8 cellular contexts compared by ENCODE assay signal in genomic region chr3:104460477-104461406, GRCh38.
DNase-seq lines count a peak whose midpoint lies in the region; ATAC-seq and TF ChIP-seq lines count a peak whose summit lies in the region.

No MANE protein-coding gene starts in this region.

- H3K36me3 ChIP-seq in WERI-Rb-1 (no peaks in the 10 kb centered on the region), prostate gland (no peaks in the 10 kb centered on the region), colonic mucosa (no peaks in the 10 kb centered on the region), mucosa of descending colon (ENCODE audit: low read depth) (no peaks in the 10 kb centered on the region)

- 56% methylated on average over 1 of the region's 1 CpG for WGBS in prostate gland

- H3K4me1 ChIP-seq in prostate gland (replicated peaks): no peaks in the 10 kb centered on the region
- H3K4me1 ChIP-seq in colonic mucosa: no peaks in the 10 kb centered on the region
- no peaks in the 10 kb centered on the region for H3K4me1 ChIP-seq in mucosa of descending colon (ENCODE audit: low read depth)

- peak; percentile 61 for ATAC-seq in HG02642 (IDR thresholded peaks at IDR 0.05; ENCODE audit: poor library complexity, unreplicated experiment)
- no peak for ATAC-seq in activated naive CD4-positive, alpha-beta T cell treated with anti-CD3 and anti-CD28 coated beads, Interleukin-2, amount 50 U/mL, for 72 hours
- ATAC-seq in mucosa of descending colon: no peak

- no peaks in the 10 kb centered on the region for H3K36me3 Mint-ChIP-seq in activated naive CD4-positive, alpha-beta T cell treated with anti-CD3 and anti-CD28 coated beads, Interleukin-2, amount 50 U/mL, for 72 hours

- TF ChIP-seq CTCF in WERI-Rb-1 (IDR thresholded peaks at IDR 0.05; ENCODE audit: low read depth, low read length) (peak; percentile 29; the same call in 1 of the 2 replicates), prostate gland (IDR thresholded peaks at IDR 0.05) (peak in 1 of 4 experiments; percentile 41), colonic mucosa (IDR thresholded peaks at IDR 0.05) (no peak), mucosa of descending colon (IDR thresholded peaks at IDR 0.05) (no peak)

- no peak for TF ChIP-seq POLR2A in prostate gland (IDR thresholded peaks at IDR 0.05)

- in situ Hi-C loops in Caki2 (cut with HindIII; ENCODE audit: low pct_unique_long_range_greater_than_20kb, low sequenced_read_pairs): no loop called here

- H3K9me3 ChIP-seq in WERI-Rb-1 (ENCODE audit: severe bottlenecking) (no peaks in the 10 kb centered on the region), prostate gland (no peaks in the 10 kb centered on the region), colonic mucosa (no peaks in the 10 kb centered on the region), mucosa of descending colon (peaks cover 4% of the 10 kb centered on the region)

- H3K9me3 Mint-ChIP-seq in activated naive CD4-positive, alpha-beta T cell treated with anti-CD3 and anti-CD28 coated beads, Interleukin-2, amount 50 U/mL, for 72 hours: peaks cover 0 to 4% of the 10 kb centered on the region in 2 donors

- H3K27me3 ChIP-seq in WERI-Rb-1 (ENCODE audit: insufficient read depth, low read depth, severe bottlenecking): no peaks in the 10 kb centered on the region
- H3K27me3 ChIP-seq in prostate gland (replicated peaks; ENCODE audit: insufficient read depth): no peaks in the 10 kb centered on the region
- no peaks in the 10 kb centered on the region for H3K27me3 ChIP-seq in colonic mucosa

- DNase-seq in Caki2 (ENCODE audit: low read depth) (peak; percentile 44), WERI-Rb-1 (no peak), kidney tubule cell (ENCODE audit: low spot score) (peak; percentile 64), prostate gland (ENCODE audit: low spot score) (no peak), colonic mucosa (no peak), mucosa of descending colon (no peak)
- DNase-seq in activated naive CD4-positive, alpha-beta T cell treated with anti-CD3 and anti-CD28 coated beads, Interleukin-2, amount 50 U/mL, for 72 hours (ENCODE audit: low spot score in 2 of 2): no peak

- H3K27ac ChIP-seq in WERI-Rb-1: no peak overlapping the region
- H3K27ac ChIP-seq in prostate gland: no peak overlapping the region
- no peak overlapping the region for H3K27ac ChIP-seq in colonic mucosa

- intact Hi-C loops in prostate gland (cut with DNase I) (no loop called here), colonic mucosa (cut with DNase I) (no loop called here), mucosa of descending colon (cut with DNase I, micrococcal nuclease) (no loop called here)

- no peak overlapping the region for H3K9ac ChIP-seq in colonic mucosa (ENCODE audit: low read depth in 2 of 2, low read length in 2 of 2)

- no peak overlapping the region for H3K27ac Mint-ChIP-seq in activated naive CD4-positive, alpha-beta T cell treated with anti-CD3 and anti-CD28 coated beads, Interleukin-2, amount 50 U/mL, for 72 hours

- no peak overlapping the region for H3K4me3 ChIP-seq in WERI-Rb-1 (ENCODE audit: low read depth, low read length)
- no peak overlapping the region for H3K4me3 ChIP-seq in prostate gland
- no peak overlapping the region for H3K4me3 ChIP-seq in colonic mucosa
- H3K4me3 ChIP-seq in mucosa of descending colon: no peak overlapping the region

Comparison
In these comparisons a context has a peak if more than half of its experiments do, and no peak if none do; other contexts are left out.
1. DNase-seq: peak in Caki2 (single experiment) and kidney tubule cell (single experiment); none in WERI-Rb-1 (single experiment), activated naive CD4-positive, alpha-beta T cell treated with anti-CD3 and anti-CD28 coated beads, Interleukin-2, amount 50 U/mL, for 72 hours (0 of 2), prostate gland (single experiment), colonic mucosa (single experiment) and mucosa of descending colon (0 of 3).